In the genomic region with DNA sequence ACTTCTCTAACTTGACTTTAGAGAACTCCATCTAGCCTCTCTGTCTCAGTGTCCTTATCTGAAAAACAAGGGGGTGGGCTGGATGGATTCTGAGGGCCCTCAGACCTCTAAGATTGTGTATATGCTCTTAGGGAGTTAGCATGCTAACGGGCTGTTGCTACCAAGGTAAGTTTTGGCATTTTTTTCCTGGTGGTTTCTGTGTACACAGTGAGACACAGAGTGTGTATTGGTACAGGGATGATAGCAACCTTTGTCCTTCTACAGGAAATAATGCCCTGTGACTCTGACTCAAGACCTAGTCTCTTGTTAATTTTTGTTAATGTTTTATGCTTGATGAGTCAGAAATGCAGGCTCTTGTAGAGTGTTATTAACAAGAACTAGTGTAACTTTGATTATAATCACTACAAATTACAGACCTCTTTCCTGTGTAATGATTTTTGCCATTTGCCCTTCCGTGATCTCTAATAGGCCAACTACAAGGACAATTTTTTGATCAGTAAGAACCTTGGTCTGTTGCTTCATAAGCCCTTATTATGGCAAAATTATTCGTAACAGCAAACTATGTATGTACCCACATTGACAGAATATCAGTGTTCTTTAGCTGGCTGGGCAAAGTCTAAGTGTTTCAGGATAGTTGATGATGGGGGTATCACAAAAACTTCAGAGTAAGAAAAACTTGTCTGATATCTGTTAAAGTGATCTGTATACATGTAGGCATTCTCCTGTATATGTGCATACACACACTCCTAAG, we compare ENCODE assay signal across 9 cellular contexts.
DNase-seq lines count a peak whose midpoint lies in the region; ATAC-seq and TF ChIP-seq lines count a peak whose summit lies in the region.
"Had no signal": no experiment of that assay in that cellular context is flagged by ENCODE, and none has a peak within 500 bp of the region (broad histone marks: within the 10 kb centered on the region; RNA-seq: fewer than 3 reads in every experiment).

No MANE protein-coding gene starts in this region.

- TF ChIP-seq CTCF in left ventricle myocardium inferior (IDR thresholded peaks at IDR 0.05; ENCODE audit: borderline replicate concordance) (no peak), fibroblast of villous mesenchyme (IDR thresholded peaks at IDR 0.05; ENCODE audit: insufficient read depth, low read depth, low read length) (no peak)

- H3K27me3 ChIP-seq in left ventricle myocardium inferior (ENCODE audit: low read depth) = no peaks in the 10 kb centered on the region

- DNase-seq in left ventricle myocardium inferior = no peak
- no peak for DNase-seq in left ventricle myocardium superior
- DNase-seq in fibroblast of villous mesenchyme (ENCODE audit: low read depth) = peak; percentile 82
- no peak for DNase-seq in DMS79 (lab: John Stamatoyannopoulos, UW)
- DNase-seq in NCI-H774 (lab: John Stamatoyannopoulos, UW) = no peak
- no peak for DNase-seq in NCI-H128 (lab: John Stamatoyannopoulos, UW; ENCODE audit: unreplicated experiment)
- DNase-seq in HuH-7.5 (ENCODE audit: low spot score) = no peak
- DNase-seq: C1 segment of cervical spinal cord had no signal

- ATAC-seq in left ventricle myocardium superior = no peak

- no peaks in the 10 kb centered on the region for H3K9me3 ChIP-seq in left ventricle myocardium inferior (replicated peaks)
- H3K9me3 ChIP-seq in KOPT-K1 (ENCODE audit: insufficient read depth, low read length, poor library complexity, severe bottlenecking) = no peaks in the 10 kb centered on the region

- no peak overlapping the region for H3K4me3 ChIP-seq in left ventricle myocardium inferior
- H3K4me3 ChIP-seq in fibroblast of villous mesenchyme (ENCODE audit: low read depth, low read length) = no peak overlapping the region

- intact Hi-C loops in left ventricle myocardium inferior (cut with micrococcal nuclease) = no loop called here
- intact Hi-C loops in left ventricle myocardium superior (cut with micrococcal nuclease) = no loop called here

- no peaks in the 10 kb centered on the region for H3K36me3 ChIP-seq in left ventricle myocardium inferior
- no peaks in the 10 kb centered on the region for H3K36me3 ChIP-seq in KOPT-K1 (ENCODE audit: insufficient read depth, low read length)

- peak overlapping the region; percentile 7 for H3K27ac ChIP-seq in left ventricle myocardium inferior (replicated peaks)
- H3K27ac ChIP-seq in KOPT-K1 (ENCODE audit: low read depth, low read length, poor library complexity, severe bottlenecking) = peak overlapping the region; percentile 28

- H3K4me1 ChIP-seq in left ventricle myocardium inferior = peaks cover 94% of the 10 kb centered on the region
